Comparison of ENCODE assay signal across 15 cellular contexts in the genomic region with DNA sequence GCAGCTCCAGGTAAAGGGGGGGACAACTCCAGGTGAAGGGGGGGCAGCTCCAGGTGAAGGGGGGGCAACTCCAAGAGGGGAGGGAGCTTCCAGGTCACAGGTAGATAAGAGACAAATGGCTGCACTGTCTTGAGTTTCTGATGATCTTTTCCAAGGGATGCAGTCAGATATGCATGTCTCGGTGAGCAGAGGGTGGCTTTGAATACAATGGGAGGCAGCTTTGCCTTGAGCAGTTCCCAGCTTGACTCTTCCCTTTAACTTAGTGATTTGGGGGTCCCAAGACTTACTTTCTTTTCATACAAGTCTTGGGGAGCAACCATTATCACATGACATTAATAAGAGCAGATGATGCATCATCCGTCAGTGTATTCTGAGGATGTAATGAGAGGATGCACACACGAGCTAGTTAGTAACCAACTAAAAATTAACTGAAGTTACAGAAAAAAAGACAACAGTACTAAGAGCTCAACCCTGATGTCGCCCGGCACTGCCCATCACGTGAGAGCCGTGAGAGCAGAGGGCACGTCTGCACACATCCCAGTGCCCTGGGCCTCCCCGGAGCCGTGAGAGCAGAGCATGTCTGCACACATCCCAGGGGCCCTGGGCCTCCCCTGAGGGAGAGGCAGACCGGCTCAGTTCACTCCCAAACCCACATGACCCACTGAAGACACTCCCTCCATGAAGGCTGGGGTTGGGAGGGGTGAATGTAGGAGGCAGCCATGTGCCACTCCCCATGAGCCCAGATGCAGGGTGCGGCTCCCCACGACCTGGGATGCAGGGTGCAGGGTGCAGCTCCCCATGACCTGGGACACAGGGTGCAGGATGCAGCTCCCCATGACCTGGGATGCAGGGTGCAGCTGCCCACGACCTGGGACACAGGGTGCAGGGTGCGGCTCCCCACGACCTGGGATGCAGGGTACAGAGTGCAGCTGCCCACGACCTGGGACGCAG. TPM values are rescaled to one million over a fixed set of nuclear protein-coding genes. Genes with fewer than 3 reads are reported as not detected.
DNase-seq lines count a peak whose midpoint lies in the region; ATAC-seq, FAIRE-seq and TF ChIP-seq lines count a peak whose summit lies in the region.
"Had no signal": no experiment of that assay in that cellular context is flagged by ENCODE, and none has a peak within 500 bp of the region (broad histone marks: within the 10 kb centered on the region; RNA-seq: fewer than 3 reads in every experiment).

No MANE protein-coding gene starts in this region.

- H3K4me3 ChIP-seq in H1 (ENCODE audit: extremely low read depth in 1 of 4, insufficient read depth in 2 of 4, low read depth in 3 of 4, low read length in 4 of 4) (no peak overlapping the region), mesendoderm (ENCODE audit: low read length) (no peak overlapping the region)
- H3K4me3 ChIP-seq: esophagus muscularis mucosa, GM12878 had no signal

- no peak overlapping the region for H2BK120ac ChIP-seq in H1 (replicated peaks; ENCODE audit: low read depth, low read length)
- no peak overlapping the region for H2BK120ac ChIP-seq in mesendoderm (ENCODE audit: low read depth, low read length)

- in situ Hi-C loops in Caki2 (cut with HindIII; ENCODE audit: low pct_unique_long_range_greater_than_20kb, low sequenced_read_pairs) = no loop called here

- WGBS in H1 (ENCODE audit: extremely low coverage in 1 of 2, insufficient coverage in 1 of 2, insufficient read length in 1 of 2, insufficient replicate concordance in 2 of 2, low coverage in 1 of 2, low lambda C conversion rate in 2 of 2, missing lambda C conversion rate in 1 of 2), 2 experiments = 89% methylated on average over 18 of the region's 18 CpGs; no CpG with 5 or more reads in 1 of the 2 experiments
- no CpG with 5 or more reads among the region's 18 CpGs for WGBS in mesendoderm (ENCODE audit: extremely low coverage, insufficient coverage, low lambda C conversion rate)

- no peak overlapping the region for H2BK20ac ChIP-seq in H1 (ENCODE audit: low read length)

- peak overlapping the region; percentile 10 for H4K91ac ChIP-seq in H1 (replicated peaks; ENCODE audit: insufficient read length, low read length)

- H3K23ac ChIP-seq in H1 (ENCODE audit: insufficient read length) = no peak overlapping the region
- H3K23ac ChIP-seq in mesendoderm (ENCODE audit: low read length) = peak overlapping the region; percentile 20

- H2BK12ac ChIP-seq in H1 (ENCODE audit: low read depth, low read length) = no peak overlapping the region

- CTCF ChIA-PET in H1 (lab: Charles Lee; ENCODE audit: partially characterized antibody) = interaction anchor here (0.5 to 1.4 kb wide), 9 partner anchors 12 to 154 kb away, joined by 3 to 4 read pairs (median 3); no protein-coding TSS in a partner anchor

- H3K79me1 ChIP-seq in H1 (ENCODE audit: low read depth, low read length) (peaks cover 10% of the 10 kb centered on the region; the same call in 1 of the 2 replicates), mesendoderm (ENCODE audit: low read length) (peaks cover 16% of the 10 kb centered on the region)

- no peak for TF ChIP-seq CTCF in H1 (IDR thresholded peaks at IDR 0.05; ENCODE audit: control extremely low read depth in 1 of 3, insufficient read depth in 1 of 3, low read depth in 1 of 3, low read length in 3 of 3)

- H3K9me3 ChIP-seq in H1 (ENCODE audit: insufficient read depth in 2 of 2, low read depth in 1 of 2, low read length in 1 of 2) = no peaks in the 10 kb centered on the region
- H3K9me3 ChIP-seq: esophagus muscularis mucosa had no signal

- H3K4me1 ChIP-seq in H1 (replicated peaks in 1 of 4; ENCODE audit: control insufficient read depth in 3 of 4, insufficient read depth in 4 of 4, low read length in 3 of 4) = peaks cover 15 to 31% (median 17%) of the 10 kb centered on the region in 4 experiments
- H3K4me1 ChIP-seq in mesendoderm (ENCODE audit: control insufficient read depth, low read depth, low read length) = peaks cover 19% of the 10 kb centered on the region

- no peak for TF ChIP-seq POLR2A in H1 (IDR thresholded peaks at IDR 0.05; ENCODE audit: control extremely low read depth in 1 of 2, low read depth in 2 of 2, low read length in 2 of 2)

- no peak overlapping the region for H3K4me2 ChIP-seq in H1 (ENCODE audit: insufficient read depth in 1 of 2, low read depth in 2 of 2, low read length in 2 of 2)
- no peak overlapping the region for H3K4me2 ChIP-seq in mesendoderm (ENCODE audit: low read length)

- H2BK15ac ChIP-seq in H1 (ENCODE audit: low read length) (no peak overlapping the region; the same call in 1 of the 2 replicates), mesendoderm (replicated peaks; ENCODE audit: low read depth) (no peak overlapping the region)

- H3K4ac ChIP-seq in H1 (replicated peaks; ENCODE audit: insufficient read length, low read depth, low read length) (no peak overlapping the region), mesendoderm (ENCODE audit: low read depth, low read length) (no peak overlapping the region)

- H3K36me3 ChIP-seq in H1 (ENCODE audit: control insufficient read depth in 2 of 4, insufficient read depth in 4 of 4, low read length in 3 of 4) = no peaks in the 10 kb centered on the region
- H3K36me3 ChIP-seq in mesendoderm (ENCODE audit: control insufficient read depth, insufficient read depth, low read length) = no peaks in the 10 kb centered on the region
- H3K36me3 ChIP-seq: esophagus muscularis mucosa had no signal

- H4K20me1 ChIP-seq in H1 (replicated peaks in 1 of 2; ENCODE audit: control insufficient read depth in 1 of 2, insufficient read depth in 2 of 2, low read length in 2 of 2) = peaks cover 15 to 33% of the 10 kb centered on the region in 2 experiments

- 0 out of 2 replicates have a peak overlapping the region, but pooled peaks have one; percentile 31 for H4K8ac ChIP-seq in H1 (ENCODE audit: extremely low read depth, insufficient read depth, low read length)
- H4K8ac ChIP-seq in mesendoderm (ENCODE audit: low read depth, low read length) = no peak overlapping the region

- ATAC-seq in HG02623 (IDR thresholded peaks at IDR 0.05; ENCODE audit: unreplicated experiment) = no peak
- ATAC-seq: GM12878 had no signal

- TF ChIP-seq RAD21 in H1 (IDR thresholded peaks at IDR 0.05 in 1 of 2, conservative IDR thresholded peaks at IDR 0.05 in 1 of 2; ENCODE audit: low read depth in 2 of 2, low read length in 2 of 2) = no peak

- no peak overlapping the region for H3K56ac ChIP-seq in H1 (replicated peaks; ENCODE audit: insufficient read length, low read depth, low read length)
- peak overlapping the region; percentile 67 for H3K56ac ChIP-seq in mesendoderm (ENCODE audit: low read length)

- H2AK5ac ChIP-seq in H1 (ENCODE audit: low read depth, low read length) = no peak overlapping the region
- no peak overlapping the region for H2AK5ac ChIP-seq in mesendoderm (ENCODE audit: low read length)

- H3K79me2 ChIP-seq in H1 (ENCODE audit: control insufficient read depth in 1 of 2, insufficient read depth in 2 of 2, low read length in 2 of 2) = peaks cover 0 to 33% of the 10 kb centered on the region in 2 experiments; a peak in 3 of 4 replicates
- H3K79me2 ChIP-seq in mesendoderm (ENCODE audit: control insufficient read depth, insufficient read depth, low read length) = peaks cover 14% of the 10 kb centered on the region

- H3K9ac ChIP-seq in H1 (replicated peaks in 1 of 4; ENCODE audit: extremely low read depth in 1 of 4, low read depth in 3 of 4, low read length in 3 of 4) = no peak overlapping the region
- H3K9ac ChIP-seq in mesendoderm (ENCODE audit: low read length) = peak overlapping the region; percentile 27

- no peak overlapping the region for H3K18ac ChIP-seq in H1 (ENCODE audit: extremely low read depth, low read length)
- no peak overlapping the region for H3K18ac ChIP-seq in mesendoderm (ENCODE audit: low read length)

- POLR2A ChIA-PET in H1 (lab: Charles Lee; ENCODE audit: partially characterized antibody) = interaction anchor here (0.7 to 1.2 kb wide), 2 partner anchors 12 to 91 kb away, joined by 3 to 4 read pairs; no protein-coding TSS in a partner anchor

- no peak overlapping the region for H3K14ac ChIP-seq in H1 (ENCODE audit: insufficient read length)

- no peak for TF ChIP-seq EP300 in H1 (IDR thresholded peaks at IDR 0.05; ENCODE audit: borderline replicate concordance in 1 of 2, low read depth in 2 of 2, low read length in 2 of 2)

- H4K5ac ChIP-seq in H1 (ENCODE audit: insufficient read length, low read depth, low read length) (no peak overlapping the region), mesendoderm (ENCODE audit: low read length) (no peak overlapping the region)

- H3K27me3 ChIP-seq in H1 (replicated peaks in 1 of 4; ENCODE audit: control insufficient read depth in 3 of 4, extremely low read depth in 1 of 4, insufficient read depth in 3 of 4, low read length in 3 of 4) (no peaks in the 10 kb centered on the region), mesendoderm (ENCODE audit: insufficient read depth, low read length, poor library complexity) (no peaks in the 10 kb centered on the region)
- H3K27me3 ChIP-seq: esophagus muscularis mucosa had no signal

- H3K23me2 ChIP-seq in H1 (ENCODE audit: low read depth, low read length) = no peaks in the 10 kb centered on the region; the same call in 1 of the 2 replicates

- H2BK5ac ChIP-seq in H1 (ENCODE audit: low read depth, low read length) (peak overlapping the region; percentile 6; the same call in 1 of the 2 replicates), mesendoderm (ENCODE audit: low read length) (peak overlapping the region; percentile 29)

- no peak overlapping the region for H2AFZ ChIP-seq in H1 (ENCODE audit: low read length)

- no peak overlapping the region for H3K27ac ChIP-seq in H1 (ENCODE audit: low read depth, low read length)
- no peak overlapping the region for H3K27ac ChIP-seq in mesendoderm (ENCODE audit: low read depth, low read length)
- H3K27ac ChIP-seq: esophagus muscularis mucosa had no signal

- no peak for FAIRE-seq in H1 (lab: Jason Lieb, UNC)
- FAIRE-seq: GM12878 had no signal

- peak; percentile 86 for DNase-seq in Caki2 (ENCODE audit: low read depth)
- DNase-seq in NCI-H226 = peak; percentile 15
- DNase-seq in H1 (ENCODE audit: low read depth in 1 of 2, low spot score in 2 of 2) = no peak
- DNase-seq in mesendoderm = peak; percentile 76
- no peak for DNase-seq in AML-193 (lab: John Stamatoyannopoulos, UW)
- DNase-seq in NCI-H1092 treated with DMSO at 0.1 percent for 48 hours (lab: John Stamatoyannopoulos, UW) = no peak
- no peak for DNase-seq in putamen (ENCODE audit: low spot score)
- DNase-seq: activated naive CD4-positive, alpha-beta T cell treated with anti-CD3 and anti-CD28 coated beads for 36 hours; central memory CD4-positive, alpha-beta T cell; NCI-H1436; NCI-H526 treated with DMSO at 0.1 percent for 48 hours; stimulated activated CD8-positive, alpha-beta memory T cell treated with anti-CD3 and anti-CD28 coated beads, Interleukin-4, amount 100 ng/mL, for 48 hours had no signal

RNA-seq across cellular contexts. Expression of a gene that starts 39.4 kb away (rescaled TPM):
- 101 and 131 TPM in 2 replicates for total RNA-seq in Caki2 (2014; rRNA removed; shearing (Covaris generic); ENCODE audit: low replicate concordance)
- total RNA-seq in H1 (2021; fragmentation: NEBNext Ultra II Directional; extraction: Animal tissue kit (Norgen Biotek cat#: 25700)) = 131 and 141 TPM in 2 replicates
- polyA plus RNA-seq in H1 (2011; rRNA removed) = 104 and 204 TPM in 2 replicates
- polyA plus RNA-seq in H1 (2011; cell fraction: cytosol; rRNA removed) = 80.0 TPM
- 206 TPM for polyA plus RNA-seq in H1 (2011; cell fraction: nucleus; rRNA removed)
- 74.0 to 91.4 TPM (median 80.3 TPM) in 4 replicates for polyA plus RNA-seq in H1 (2012, experiment 1 of 2)
- polyA plus RNA-seq in H1 (2012, experiment 2 of 2) = 31.1 TPM
- polyA plus RNA-seq in H1 (2013, experiment 1 of 2) = 208 TPM
- 187 TPM for polyA plus RNA-seq in H1 (2013, experiment 2 of 2)
- polyA minus RNA-seq in H1 (2011; rRNA and poly(A)+ RNA removed) = 68.1 and 71.5 TPM in 2 replicates
- 54.3 TPM for polyA minus RNA-seq in H1 (2011; cell fraction: cytosol; rRNA and poly(A)+ RNA removed)
- 58.5 TPM for polyA minus RNA-seq in H1 (2011; cell fraction: nucleus; rRNA and poly(A)+ RNA removed)
- polyA plus RNA-seq in mesendoderm (2013, experiment 1 of 2) = 60.4 TPM
- polyA plus RNA-seq in mesendoderm (2013, experiment 2 of 2) = 60.8 TPM

Comparison
In these comparisons a context has a peak if more than half of its experiments do, and no peak if none do; other contexts are left out.
1. DNase-seq: peak in Caki2 (single experiment), NCI-H226 (single experiment) and mesendoderm (single experiment); none in H1 (0 of 2), AML-193 (0 of 2), NCI-H1092 treated with DMSO at 0.1 percent for 48 hours (single experiment) and putamen (single experiment).